In the genomic region with DNA sequence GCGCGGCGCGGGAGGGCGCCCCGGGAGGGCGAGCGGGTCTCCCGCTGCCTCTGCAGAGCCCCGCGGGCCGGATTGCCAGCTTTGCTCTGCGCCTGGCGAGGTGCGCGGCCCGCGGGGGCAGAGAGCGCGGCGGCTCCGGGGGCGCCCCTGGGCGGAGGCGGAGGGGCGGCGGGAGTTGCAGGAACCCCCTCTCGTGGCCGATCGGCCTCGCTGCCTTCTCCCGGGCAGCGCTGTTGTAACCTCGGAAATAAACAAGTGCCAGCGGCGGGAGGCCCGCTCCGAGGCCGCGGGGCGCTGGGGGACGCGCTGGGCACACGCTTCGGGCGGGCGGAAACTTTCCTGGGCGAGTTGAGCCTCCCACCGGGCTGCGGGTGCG, we compare ENCODE assay signal across 9 cellular contexts. TPM values are rescaled to one million over a fixed set of nuclear protein-coding genes. Genes with fewer than 3 reads are reported as not detected.
DNase-seq lines count a peak whose midpoint lies in the region; ATAC-seq and TF ChIP-seq lines count a peak whose summit lies in the region.
"Had no signal": no experiment of that assay in that cellular context is flagged by ENCODE, and none has a peak within 500 bp of the region (broad histone marks: within the 10 kb centered on the region; RNA-seq: fewer than 3 reads in every experiment).

No MANE protein-coding gene starts in this region.

- H3K4me1 Mint-ChIP-seq in natural killer cell treated with Interleukin-12 subunit alpha and Interleukin-12 subunit beta and Interleukin-15 and Interleukin-18, amount 100 ng/mL, for 72 hours (ENCODE audit: low read depth in 2 of 2), result peaks cover 0 to 2% of the 10 kb centered on the region in 2 donors

- H3K79me2 ChIP-seq in smooth muscle cell (ENCODE audit: low read depth), result no peaks in the 10 kb centered on the region

- no peak overlapping the region for H2AFZ ChIP-seq in smooth muscle cell (ENCODE audit: low read depth)

- H3K27ac ChIP-seq in smooth muscle cell (ENCODE audit: low read depth), result no peak overlapping the region
- H3K27ac ChIP-seq: WERI-Rb-1 had no signal

- H3K27me3 ChIP-seq in smooth muscle cell (ENCODE audit: low read depth), result peaks cover 81% of the 10 kb centered on the region

- H4K20me1 ChIP-seq in smooth muscle cell (ENCODE audit: low read depth), result no peaks in the 10 kb centered on the region

- H3K9me3 Mint-ChIP-seq in natural killer cell treated with Interleukin-12 subunit alpha and Interleukin-12 subunit beta and Interleukin-15 and Interleukin-18, amount 100 ng/mL, for 72 hours, result no peaks in the 10 kb centered on the region

- H3K27me3 Mint-ChIP-seq in natural killer cell treated with Interleukin-12 subunit alpha and Interleukin-12 subunit beta and Interleukin-15 and Interleukin-18, amount 100 ng/mL, for 72 hours, result peaks cover 44 to 51% of the 10 kb centered on the region in 2 donors

- no peak overlapping the region for H3K9ac ChIP-seq in smooth muscle cell (ENCODE audit: low read depth)

- no peak overlapping the region for H3K4me3 Mint-ChIP-seq in natural killer cell treated with Interleukin-12 subunit alpha and Interleukin-12 subunit beta and Interleukin-15 and Interleukin-18, amount 100 ng/mL, for 72 hours

- H3K4me2 ChIP-seq in smooth muscle cell, result peak overlapping the region; percentile 85

- DNase-seq in HEK293T (ENCODE audit: extremely low spot score) (peak; percentile 40), amniotic epithelial cell (ENCODE audit: low read depth) (peak; percentile 38), hepatic stellate cell (ENCODE audit: low spot score) (peak; percentile 72), smooth muscle cell (lab: John Stamatoyannopoulos, UW; ENCODE audit: unreplicated experiment) (no peak), cerebellar cortex (ENCODE audit: low spot score) (no peak)
- no peak for DNase-seq in natural killer cell treated with Interleukin-12 subunit alpha and Interleukin-12 subunit beta and Interleukin-15 and Interleukin-18, amount 100 ng/mL, for 72 hours (ENCODE audit: low spot score)
- DNase-seq: KG1, WERI-Rb-1 had no signal

- H3K4me3 ChIP-seq in smooth muscle cell, result peak overlapping the region; percentile 39

- no peaks in the 10 kb centered on the region for H3K36me3 Mint-ChIP-seq in natural killer cell treated with Interleukin-12 subunit alpha and Interleukin-12 subunit beta and Interleukin-15 and Interleukin-18, amount 100 ng/mL, for 72 hours

- no peaks in the 10 kb centered on the region for H3K36me3 ChIP-seq in smooth muscle cell (ENCODE audit: low read depth)
- H3K36me3 ChIP-seq: WERI-Rb-1 had no signal

- no peaks in the 10 kb centered on the region for H3F3A ChIP-seq in smooth muscle cell (ENCODE audit: low read depth)

- no peaks in the 10 kb centered on the region for H3K4me1 ChIP-seq in smooth muscle cell (ENCODE audit: low read depth)

- H3K9me3 ChIP-seq in smooth muscle cell (replicated peaks; ENCODE audit: low read depth), result no peaks in the 10 kb centered on the region

- TF ChIP-seq CTCF in smooth muscle cell (IDR thresholded peaks at IDR 0.05; ENCODE audit: borderline replicate concordance, insufficient read depth, poor library complexity, severe bottlenecking), result peak; percentile 25

- POLR2A ChIA-PET in HEK293T (lab: Yijun Ruan, JAX), result no interaction called here

- no peak overlapping the region for H3K27ac Mint-ChIP-seq in natural killer cell treated with Interleukin-12 subunit alpha and Interleukin-12 subunit beta and Interleukin-15 and Interleukin-18, amount 100 ng/mL, for 72 hours

- CTCF ChIA-PET in HEK293T (lab: Yijun Ruan, JAX), result interaction anchor here (0.8 to 3.4 kb wide), 2 partner anchors 9 to 1195 kb away, joined by 3 to 12 read pairs; no protein-coding TSS in a partner anchor

- no peak for ATAC-seq in GM21390 (IDR thresholded peaks at IDR 0.05; ENCODE audit: unreplicated experiment)
- no peak for ATAC-seq in natural killer cell treated with Interleukin-12 subunit alpha and Interleukin-12 subunit beta and Interleukin-15 and Interleukin-18, amount 100 ng/mL, for 72 hours

- WGBS in smooth muscle cell (ENCODE audit: low lambda C conversion rate), result under 1% methylated on average over 27 of the region's 51 CpGs

TF ChIP-seq in HEK293T, 16 proteins besides CTCF, POLR2A, EP300 and RAD21:
- TF ChIP-seq TARDBP (IDR thresholded peaks at IDR 0.05), result no peak
- no peak for TF ChIP-seq L3MBTL2 (conservative IDR thresholded peaks at IDR 0.05)
- TF ChIP-seq NFRKB (IDR thresholded peaks at IDR 0.05), result no peak

RNA-seq across cellular contexts. Expression of a gene that starts 1.2 kb away (rescaled TPM):
- 0.04 and 0.18 TPM in 2 replicates for total RNA-seq in smooth muscle cell
- polyA plus RNA-seq in smooth muscle cell, result 0.03 and 0.19 TPM in 2 replicates
- not detected for total RNA-seq in natural killer cell treated with Interleukin-12 subunit alpha and Interleukin-12 subunit beta and Interleukin-15 and Interleukin-18, amount 100 ng/mL, for 72 hours

Comparison
In these comparisons a context has a peak if more than half of its experiments do, and no peak if none do; other contexts are left out.
1. DNase-seq: peak in HEK293T (single experiment), amniotic epithelial cell (single experiment) and hepatic stellate cell (single experiment); none in smooth muscle cell (single experiment), natural killer cell treated with Interleukin-12 subunit alpha and Interleukin-12 subunit beta and Interleukin-15 and Interleukin-18, amount 100 ng/mL, for 72 hours (single experiment) and cerebellar cortex (single experiment).